Comparison of ENCODE assay signal across 18 cellular contexts in the genomic region with DNA sequence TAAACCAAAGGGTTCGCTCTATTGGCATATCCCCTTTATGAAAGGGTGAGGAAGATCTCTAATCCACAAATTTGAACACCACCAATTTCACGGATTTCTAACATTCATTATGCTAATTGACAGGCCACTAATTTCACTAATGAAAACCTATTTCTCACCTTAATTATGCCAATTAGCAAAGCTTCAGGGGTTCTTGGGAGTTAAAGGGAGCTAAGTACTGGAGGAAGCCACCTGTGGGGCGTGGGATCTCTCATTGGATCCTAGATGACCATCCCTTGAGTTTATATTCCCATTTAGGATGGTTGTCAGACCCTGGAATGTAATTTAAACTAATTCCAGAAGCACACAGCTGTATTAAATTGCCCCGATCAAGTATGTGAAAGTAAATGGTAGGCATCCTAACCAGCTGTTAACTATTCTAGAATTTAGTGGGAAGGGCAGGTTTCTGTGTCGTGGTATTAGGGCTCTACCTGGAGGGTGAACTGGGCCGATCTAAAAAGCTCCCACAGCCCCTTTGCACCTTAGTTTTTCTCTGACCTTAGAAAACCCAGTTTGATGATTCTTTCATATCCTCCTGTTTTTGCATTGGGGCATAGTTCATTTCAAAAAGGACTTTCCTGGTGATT.
DNase-seq lines count a peak whose midpoint lies in the region; ATAC-seq and TF ChIP-seq lines count a peak whose summit lies in the region.
"Had no signal": no experiment of that assay in that cellular context is flagged by ENCODE, and none has a peak within 500 bp of the region (broad histone marks: within the 10 kb centered on the region; RNA-seq: fewer than 3 reads in every experiment).

No MANE protein-coding gene starts in this region.

- 84 to 89% (median 86%) methylated on average over 6 of the region's 6 CpGs for WGBS in heart left ventricle, 4 donors

- no peaks in the 10 kb centered on the region for H3K9me3 Mint-ChIP-seq in chondrocyte (ENCODE audit: low read depth)
- H3K9me3 Mint-ChIP-seq in nephron = no peaks in the 10 kb centered on the region
- H3K9me3 Mint-ChIP-seq in type B pancreatic cell = peaks cover 6% of the 10 kb centered on the region
- H3K9me3 Mint-ChIP-seq: activated naive CD4-positive, alpha-beta T cell treated with anti-CD3 and anti-CD28 coated beads, Interleukin-2, amount 50 U/mL, for 24 hours; CD8-positive, alpha-beta T cell; stimulated activated naive CD8-positive, alpha-beta T cell treated with anti-CD3 and anti-CD28 coated beads, Interleukin-15, amount 100 ng/mL, for 72 hours had no signal

- H3K36me3 ChIP-seq in heart left ventricle = peaks cover 0 to under 1% (median 0%) of the 10 kb centered on the region in 9 donors

- H3K27me3 ChIP-seq in heart left ventricle = no peaks in the 10 kb centered on the region

- H3K4me1 ChIP-seq in heart left ventricle = peaks cover 16 to 94% (median 85%) of the 10 kb centered on the region in 12 donors

- ATAC-seq in heart left ventricle (no peak), Right ventricle myocardium superior (ENCODE audit: poor library complexity) (no peak), GM19452 (IDR thresholded peaks at IDR 0.05; ENCODE audit: unreplicated experiment) (no peak), HG02798 (IDR thresholded peaks at IDR 0.05; ENCODE audit: poor library complexity, unreplicated experiment) (no peak)
- ATAC-seq: CD8-positive, alpha-beta T cell; Right ventricle myocardium inferior; stimulated activated naive CD8-positive, alpha-beta T cell treated with anti-CD3 and anti-CD28 coated beads, Interleukin-15, amount 100 ng/mL, for 72 hours had no signal

- H3K4me3 ChIP-seq in heart left ventricle = no peak overlapping the region

- TF ChIP-seq CTCF in heart left ventricle (IDR thresholded peaks at IDR 0.05) = no peak
- no peak for TF ChIP-seq CTCF in chondrocyte (IDR thresholded peaks at IDR 0.05)
- TF ChIP-seq CTCF in nephron (IDR thresholded peaks at IDR 0.05; ENCODE audit: unreplicated experiment in 3 of 3) = no peak
- no peak for TF ChIP-seq CTCF in type B pancreatic cell (conservative IDR thresholded peaks at IDR 0.05)

- no peak for TF ChIP-seq POLR2A in heart left ventricle (IDR thresholded peaks at IDR 0.05)

- peaks cover 2% of the 10 kb centered on the region for H3K36me3 Mint-ChIP-seq in chondrocyte (ENCODE audit: low read depth)
- peaks cover 5% of the 10 kb centered on the region for H3K36me3 Mint-ChIP-seq in nephron (ENCODE audit: low read depth)
- H3K36me3 Mint-ChIP-seq in type B pancreatic cell = peaks cover 10% of the 10 kb centered on the region
- H3K36me3 Mint-ChIP-seq: CD8-positive, alpha-beta T cell had no signal

- H3K4me3 Mint-ChIP-seq in chondrocyte (ENCODE audit: unreplicated experiment) (no peak overlapping the region), nephron (no peak overlapping the region), type B pancreatic cell (peak overlapping the region; percentile 37)
- H3K4me3 Mint-ChIP-seq: activated naive CD4-positive, alpha-beta T cell treated with anti-CD3 and anti-CD28 coated beads, Interleukin-2, amount 50 U/mL, for 24 hours; CD8-positive, alpha-beta T cell; stimulated activated naive CD8-positive, alpha-beta T cell treated with anti-CD3 and anti-CD28 coated beads, Interleukin-15, amount 100 ng/mL, for 72 hours had no signal

- DNase-seq in heart left ventricle = no peak
- no peak for DNase-seq in Right ventricle myocardium superior
- no peak for DNase-seq in chondrocyte (ENCODE audit: low spot score)
- no peak for DNase-seq in type B pancreatic cell (ENCODE audit: extremely low spot score, unreplicated experiment)
- DNase-seq in NCI-H128 (lab: John Stamatoyannopoulos, UW; ENCODE audit: unreplicated experiment) = no peak
- DNase-seq: 8988T; activated CD4-positive, alpha-beta T cell treated with anti-CD3 and anti-CD28 coated beads for 48 hours; activated T-cell treated with anti-CD3 and anti-CD28 coated beads for 4 hours; CD8-positive, alpha-beta T cell; effector CD4-positive, alpha-beta T cell; NCI-H2029; nucleus accumbens; stimulated activated naive CD8-positive, alpha-beta T cell treated with anti-CD3 and anti-CD28 coated beads, Interleukin-15, amount 100 ng/mL, for 72 hours had no signal

- H3K27ac Mint-ChIP-seq in chondrocyte (ENCODE audit: unreplicated experiment) = peak overlapping the region; percentile 73
- H3K27ac Mint-ChIP-seq in nephron = peak overlapping the region in 2 of 3 experiments; percentile 39 to 74
- H3K27ac Mint-ChIP-seq in type B pancreatic cell = peak overlapping the region; percentile 90
- H3K27ac Mint-ChIP-seq: activated naive CD4-positive, alpha-beta T cell treated with anti-CD3 and anti-CD28 coated beads, Interleukin-2, amount 50 U/mL, for 24 hours; CD8-positive, alpha-beta T cell had no signal

- peak overlapping the region in 7 of 12 donors; percentile 0 to 91 (median 27) for H3K27ac ChIP-seq in heart left ventricle

- intact Hi-C loops in heart left ventricle (cut with DNase I) = no loop called here
- intact Hi-C loops in Right ventricle myocardium superior (cut with DNase I) = no loop called here

- H3K27me3 Mint-ChIP-seq in chondrocyte (ENCODE audit: low read depth) (no peaks in the 10 kb centered on the region), nephron (ENCODE audit: low read depth) (no peaks in the 10 kb centered on the region), type B pancreatic cell (no peaks in the 10 kb centered on the region)
- H3K27me3 Mint-ChIP-seq: activated naive CD4-positive, alpha-beta T cell treated with anti-CD3 and anti-CD28 coated beads, Interleukin-2, amount 50 U/mL, for 24 hours had no signal

- no peaks in the 10 kb centered on the region for H3K9me3 ChIP-seq in heart left ventricle

- H3K4me1 Mint-ChIP-seq in chondrocyte (ENCODE audit: low read depth) = peaks cover 88% of the 10 kb centered on the region
- H3K4me1 Mint-ChIP-seq in nephron = peaks cover 58% of the 10 kb centered on the region
- peaks cover 51% of the 10 kb centered on the region for H3K4me1 Mint-ChIP-seq in type B pancreatic cell (ENCODE audit: unreplicated experiment)
